In genomic region chr3:43638594-43639447, GRCh38 we compare ENCODE assay signal across 8 cellular contexts. TPM values are rescaled to one million over a fixed set of nuclear protein-coding genes. Genes with fewer than 3 reads are reported as not detected.
DNase-seq lines count a peak whose midpoint lies in the region; ATAC-seq and TF ChIP-seq lines count a peak whose summit lies in the region.

No MANE protein-coding gene starts in this region.

- H3K27ac ChIP-seq in cardiac muscle cell (no peak overlapping the region), left ventricle myocardium inferior (replicated peaks) (no peak overlapping the region), lung (ENCODE audit: low read depth in 1 of 2, low read length in 1 of 2) (peak overlapping the region in 1 of 2 donors; percentile 3)

- TF ChIP-seq CTCF in cardiac muscle cell (IDR thresholded peaks at IDR 0.05; ENCODE audit: low read depth, low read length) (peak; percentile 4), left ventricle myocardium inferior (IDR thresholded peaks at IDR 0.05; ENCODE audit: borderline replicate concordance) (no peak), LNCaP clone FGC (IDR thresholded peaks at IDR 0.05; ENCODE audit: control insufficient read depth, extremely low read depth, insufficient read depth) (peak; percentile 37), lung (IDR thresholded peaks at IDR 0.05; ENCODE audit: control extremely low read depth, extremely low read depth) (no peak)

- peaks cover 7% of the 10 kb centered on the region for H3K4me1 ChIP-seq in cardiac muscle cell (ENCODE audit: low read depth)
- H3K4me1 ChIP-seq in left ventricle myocardium inferior, result no peaks in the 10 kb centered on the region
- no peaks in the 10 kb centered on the region for H3K4me1 ChIP-seq in lung (ENCODE audit: control insufficient read depth in 2 of 2, insufficient read depth in 2 of 2, low read length in 2 of 2)

- 28 to 38% methylated on average over 9 of the region's 9 CpGs for WGBS in lung, 2 donors

- ATAC-seq in lung (ENCODE audit: insufficient read depth, low FRiP score) (peak; percentile 64), GM21360 (IDR thresholded peaks at IDR 0.05; ENCODE audit: unreplicated experiment) (no peak)

- peak in 1 of 2 donors; percentile 1 for DNase-seq in cardiac muscle cell (ENCODE audit: low read depth in 1 of 2, low spot score in 1 of 2)
- DNase-seq in left ventricle myocardium inferior, result no peak
- no peak for DNase-seq in LNCaP clone FGC (ENCODE audit: low read depth)
- DNase-seq in activated CD8-positive, alpha-beta memory T cell treated with anti-CD3 and anti-CD28 coated beads, Interleukin-2, amount 50 U/mL, for 48 hours, result peak; percentile 63
- DNase-seq in lung (ENCODE audit: low spot score), result peak; percentile 44
- no peak for DNase-seq in Ammon's horn (ENCODE audit: low spot score)
- no peak for DNase-seq in NCI-H128 (lab: John Stamatoyannopoulos, UW; ENCODE audit: unreplicated experiment)

- H3K9me3 ChIP-seq in cardiac muscle cell (ENCODE audit: low read depth), result no peaks in the 10 kb centered on the region
- peaks cover 2% of the 10 kb centered on the region for H3K9me3 ChIP-seq in left ventricle myocardium inferior (replicated peaks)
- no peaks in the 10 kb centered on the region for H3K9me3 ChIP-seq in lung (ENCODE audit: control insufficient read depth in 2 of 2, insufficient read depth in 1 of 2, low read length in 1 of 2)

- H3K4me3 ChIP-seq in cardiac muscle cell, result no peak overlapping the region
- H3K4me3 ChIP-seq in left ventricle myocardium inferior, result no peak overlapping the region
- no peak overlapping the region for H3K4me3 ChIP-seq in LNCaP clone FGC (ENCODE audit: low read depth, low read length)
- no peak overlapping the region for H3K4me3 ChIP-seq in lung

- intact Hi-C loops in left ventricle myocardium inferior (cut with micrococcal nuclease), result no loop called here

- no peaks in the 10 kb centered on the region for H3K36me3 ChIP-seq in cardiac muscle cell
- H3K36me3 ChIP-seq in left ventricle myocardium inferior, result no peaks in the 10 kb centered on the region
- H3K36me3 ChIP-seq in lung (ENCODE audit: control insufficient read depth in 2 of 2, insufficient read depth in 2 of 2, low read length in 2 of 2), result no peaks in the 10 kb centered on the region

- no peaks in the 10 kb centered on the region for H3K27me3 ChIP-seq in cardiac muscle cell
- no peaks in the 10 kb centered on the region for H3K27me3 ChIP-seq in left ventricle myocardium inferior (ENCODE audit: low read depth)
- no peaks in the 10 kb centered on the region for H3K27me3 ChIP-seq in lung (ENCODE audit: control insufficient read depth, insufficient read depth)

RNA-seq across cellular contexts. Expression of gene ANO10, which starts 17.0 kb away (rescaled TPM):
- total RNA-seq in cardiac muscle cell, result 15.0 and 16.0 TPM in 2 replicates
- 31.8 and 36.6 TPM in 2 replicates for polyA plus RNA-seq in cardiac muscle cell
- 12.6 TPM for total RNA-seq in left ventricle myocardium inferior
- total RNA-seq in lung, result 10 to 100 TPM; 30.4 to 33.2 TPM
- polyA plus RNA-seq in lung, result 10 to 100 TPM; 19.9 to 20.2 TPM

RNA-seq across cellular contexts. Expression of gene ABHD5, which starts 51.9 kb away (rescaled TPM):
- total RNA-seq in cardiac muscle cell (4.3 and 7.1 TPM in 2 replicates), left ventricle myocardium inferior (24.1 TPM), lung (10 to 100 TPM; 30.5 to 31.2 TPM)
- polyA plus RNA-seq in cardiac muscle cell (11.3 and 12.4 TPM in 2 replicates), lung (10 to 100 TPM; 18.3 to 31.4 TPM)

Comparison
In these comparisons a context has a peak if more than half of its experiments do, and no peak if none do; other contexts are left out.
1. CTCF ChIP-seq: peak in cardiac muscle cell (single experiment) and LNCaP clone FGC (single experiment); none in left ventricle myocardium inferior (single experiment) and lung (single experiment).
2. DNase-seq: peak in activated CD8-positive, alpha-beta memory T cell treated with anti-CD3 and anti-CD28 coated beads, Interleukin-2, amount 50 U/mL, for 48 hours (single experiment) and lung (single experiment); none in left ventricle myocardium inferior (single experiment), LNCaP clone FGC (single experiment), Ammon's horn (single experiment) and NCI-H128 (single experiment).